ENCODE assay signal across 27 cellular contexts in genomic region chr10:106551501-106551900, GRCh38.
"Had no signal": no experiment of that assay in that cellular context is flagged by ENCODE, and none has a peak within 500 bp of the region (broad histone marks: within the 10 kb centered on the region; RNA-seq: fewer than 3 reads in every experiment).

No MANE protein-coding gene starts in this region.

- H3K4me1 Mint-ChIP-seq: mesothelial cell of epicardium; naive B cell; neural crest cell; stimulated activated effector memory CD8-positive, alpha-beta T cell treated with anti-CD3 and anti-CD28 coated beads, Interleukin-12 subunit alpha, Interleukin-12 subunit beta, amount 100 ng/mL, for 72 hours had no signal

- H3K4me1 ChIP-seq: colonic mucosa, gastrocnemius medialis, left lung, pancreas, stomach, tibial artery, upper lobe of left lung had no signal

- H3K27ac Mint-ChIP-seq: dendritic cell treated with granulocyte-macrophage colony-stimulating factor and Interleukin-4, amounts not matched to agents 40 ng/mL and 50 ng/mL, for 4 days; endodermal cell; mesothelial cell of epicardium; naive B cell; natural killer cell treated with Interleukin-12 subunit alpha and Interleukin-12 subunit beta and Interleukin-15 and Interleukin-18, amount 100 ng/mL, for 72 hours; stimulated activated effector memory CD8-positive, alpha-beta T cell treated with anti-CD3 and anti-CD28 coated beads, Interleukin-12 subunit alpha, Interleukin-12 subunit beta, amount 100 ng/mL, for 72 hours had no signal

- H3K36me3 ChIP-seq: colonic mucosa, gastrocnemius medialis, left lung, neutrophil, pancreas, stomach, tibial artery, upper lobe of left lung had no signal

- H3K9me3 ChIP-seq: colonic mucosa, gastrocnemius medialis, left lung, mucosa of descending colon, neutrophil, pancreas, stomach, tibial artery, upper lobe of left lung had no signal

- H3K27me3 Mint-ChIP-seq: dendritic cell treated with granulocyte-macrophage colony-stimulating factor and Interleukin-4, amounts not matched to agents 40 ng/mL and 50 ng/mL, for 4 days; naive B cell; natural killer cell treated with Interleukin-12 subunit alpha and Interleukin-12 subunit beta and Interleukin-15 and Interleukin-18, amount 100 ng/mL, for 72 hours had no signal

- H3K27ac ChIP-seq: colonic mucosa, epithelial cell of prostate, gastrocnemius medialis, left lung, neutrophil, pancreas, stomach, tibial artery, upper lobe of left lung had no signal

- H3K27me3 ChIP-seq: colonic mucosa, gastrocnemius medialis, left lung, neutrophil, pancreas, stomach, tibial artery, upper lobe of left lung had no signal

- H3K4me3 Mint-ChIP-seq: dendritic cell treated with granulocyte-macrophage colony-stimulating factor and Interleukin-4, amounts not matched to agents 40 ng/mL and 50 ng/mL, for 4 days; endodermal cell; mesothelial cell of epicardium; naive B cell; natural killer cell treated with Interleukin-12 subunit alpha and Interleukin-12 subunit beta and Interleukin-15 and Interleukin-18, amount 100 ng/mL, for 72 hours; neural crest cell; stimulated activated effector memory CD8-positive, alpha-beta T cell treated with anti-CD3 and anti-CD28 coated beads, Interleukin-12 subunit alpha, Interleukin-12 subunit beta, amount 100 ng/mL, for 72 hours had no signal

- DNase-seq: colonic mucosa; effector CD8-positive, alpha-beta T cell; endodermal cell; gastrocnemius medialis; head of caudate nucleus; kidney; left lung; mesenchymal stem cell; mucosa of descending colon; naive B cell; pancreas; retina; stimulated activated CD4-positive, alpha-beta T cell treated with anti-CD3 and anti-CD28 coated beads, Interleukin-2, amount 100 ng/mL, for 24 hours; stimulated activated CD4-positive, alpha-beta T cell treated with anti-CD3 and anti-CD28 coated beads, Interleukin-4, amount 100 ng/mL, for 24 hours; stimulated activated naive CD4-positive, alpha-beta T cell treated with Interleukin-2 at 50 U/mL for 16 hours; stomach; tibial artery; upper lobe of left lung had no signal

- H3K9me3 Mint-ChIP-seq: endodermal cell, mesothelial cell of epicardium, neural crest cell had no signal

- ATAC-seq: esophagus mucosa; gastrocnemius medialis; left lung; mucosa of descending colon; natural killer cell treated with Interleukin-12 subunit alpha and Interleukin-12 subunit beta and Interleukin-15 and Interleukin-18, amount 100 ng/mL, for 72 hours; sciatic nerve; stimulated activated effector memory CD8-positive, alpha-beta T cell treated with anti-CD3 and anti-CD28 coated beads, Interleukin-12 subunit alpha, Interleukin-12 subunit beta, amount 100 ng/mL, for 72 hours had no signal

- H3K36me3 Mint-ChIP-seq: mesothelial cell of epicardium; naive B cell; natural killer cell treated with Interleukin-12 subunit alpha and Interleukin-12 subunit beta and Interleukin-15 and Interleukin-18, amount 100 ng/mL, for 72 hours; stimulated activated effector memory CD8-positive, alpha-beta T cell treated with anti-CD3 and anti-CD28 coated beads, Interleukin-12 subunit alpha, Interleukin-12 subunit beta, amount 100 ng/mL, for 72 hours had no signal

- H3K4me3 ChIP-seq: colonic mucosa, gastrocnemius medialis, left lung, mucosa of descending colon, pancreas, stomach, tibial artery, upper lobe of left lung had no signal
